In the genomic region with DNA sequence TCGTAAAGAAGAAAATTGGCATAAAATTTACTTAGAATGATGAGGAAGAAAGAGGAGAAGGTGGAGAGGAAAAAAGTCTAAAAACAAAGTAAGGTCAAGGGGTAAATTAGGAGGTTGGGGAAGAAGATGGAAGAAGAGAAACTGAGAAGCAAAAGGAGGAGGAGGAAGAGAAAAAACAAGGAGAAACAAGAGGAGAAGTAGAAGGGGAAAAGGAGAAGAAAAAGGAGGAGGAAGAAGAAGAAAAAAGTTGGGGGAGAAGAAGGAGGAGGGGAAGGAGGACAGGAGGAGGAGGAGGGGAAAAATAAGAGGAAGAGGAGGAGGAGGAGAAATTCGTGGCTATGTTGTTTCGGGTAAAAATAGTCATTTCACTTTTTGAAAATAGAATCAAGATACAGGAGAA, we compare ENCODE assay signal across 33 cellular contexts. TPM values are rescaled to one million over a fixed set of nuclear protein-coding genes. Genes with fewer than 3 reads are reported as not detected.
"Had no signal": no experiment of that assay in that cellular context is flagged by ENCODE, and none has a peak within 500 bp of the region (broad histone marks: within the 10 kb centered on the region; RNA-seq: fewer than 3 reads in every experiment).

No MANE protein-coding gene starts in this region.

- H3K4me1 ChIP-seq: ascending aorta, gastrocnemius medialis, left ventricle myocardium inferior, neural progenitor cell, parathyroid adenoma, psoas muscle, sigmoid colon, transverse colon had no signal

- H3K9ac ChIP-seq: neural progenitor cell, parathyroid adenoma had no signal

- H3K27ac Mint-ChIP-seq: activated CD4-positive, alpha-beta memory T cell treated with anti-CD3 and anti-CD28 coated beads, Interleukin-2, amount 10 ng/mL, durations not matched to agents 7 days and 5 days; activated naive CD4-positive, alpha-beta T cell treated with anti-CD3 and anti-CD28 coated beads, Interleukin-2, amount 50 U/mL, for 72 hours; brain; natural killer cell; neural progenitor cell; stimulated activated naive B cell treated with anti-CD40 and anti-IgM and Interleukin-4, amounts not matched to agents 10 μg/mL and 1 μg/mL and 100 μg/mL, for 72 hours had no signal

- H3K9me3 Mint-ChIP-seq: effector memory CD8-positive, alpha-beta T cell; natural killer cell; neural progenitor cell; T-cell had no signal

- H3K4me1 Mint-ChIP-seq: brain, neural progenitor cell had no signal

- H3K27ac ChIP-seq: ascending aorta, cardiac muscle cell, coronary artery, gastrocnemius medialis, hepatocyte, left ventricle myocardium inferior, neural progenitor cell, parathyroid adenoma, psoas muscle, sigmoid colon, transverse colon, WERI-Rb-1 had no signal

- H3K4me2 ChIP-seq: hepatocyte, neural progenitor cell had no signal

- FAIRE-seq: small intestine had no signal

- H3K79me2 ChIP-seq: hepatocyte, parathyroid adenoma had no signal

- H3K4me3 Mint-ChIP-seq: activated CD4-positive, alpha-beta memory T cell treated with anti-CD3 and anti-CD28 coated beads, Interleukin-2, amount 10 ng/mL, durations not matched to agents 7 days and 5 days; brain; effector memory CD8-positive, alpha-beta T cell; natural killer cell; neural progenitor cell; stimulated activated naive B cell treated with anti-CD40 and anti-IgM and Interleukin-4, amounts not matched to agents 10 μg/mL and 1 μg/mL and 100 μg/mL, for 72 hours; T-cell had no signal

- H2AFZ ChIP-seq: hepatocyte, neural progenitor cell, parathyroid adenoma had no signal

- H3K9me3 ChIP-seq: psoas muscle, sigmoid colon, transverse colon had no signal

- H3K4me3 ChIP-seq: ascending aorta, cardiac muscle cell, coronary artery, gastrocnemius medialis, hepatocyte, left ventricle myocardium inferior, lung, neural progenitor cell, psoas muscle, sigmoid colon, transverse colon had no signal

- H3K36me3 ChIP-seq: ascending aorta, cardiac muscle cell, gastrocnemius medialis, left ventricle myocardium inferior, neural progenitor cell, sigmoid colon, transverse colon, WERI-Rb-1 had no signal

- H3K36me3 Mint-ChIP-seq: activated naive CD4-positive, alpha-beta T cell treated with anti-CD3 and anti-CD28 coated beads, Interleukin-2, amount 50 U/mL, for 72 hours; brain; natural killer cell; neural progenitor cell; stimulated activated naive B cell treated with anti-CD40 and anti-IgM and Interleukin-4, amounts not matched to agents 10 μg/mL and 1 μg/mL and 100 μg/mL, for 72 hours; T-cell had no signal

- H3K27me3 ChIP-seq: ascending aorta, cardiac muscle cell, hepatocyte, neural progenitor cell, transverse colon had no signal

- ATAC-seq: activated CD4-positive, CD25-positive, alpha-beta regulatory T cell treated with anti-CD3 and anti-CD28 coated beads, Interleukin-2, amount 50 U/mL, for 24 hours; activated naive CD4-positive, alpha-beta T cell treated with anti-CD3 and anti-CD28 coated beads, Interleukin-2, amount 50 U/mL, for 72 hours; gastrocnemius medialis; psoas muscle; stimulated activated naive B cell treated with anti-CD40 and anti-IgM and Interleukin-4, amounts not matched to agents 10 μg/mL and 1 μg/mL and 100 μg/mL, for 72 hours had no signal

- H3K27me3 Mint-ChIP-seq: activated CD4-positive, alpha-beta memory T cell treated with anti-CD3 and anti-CD28 coated beads, Interleukin-2, amount 10 ng/mL, durations not matched to agents 7 days and 5 days; effector memory CD8-positive, alpha-beta T cell; stimulated activated naive B cell treated with anti-CD40 and anti-IgM and Interleukin-4, amounts not matched to agents 10 μg/mL and 1 μg/mL and 100 μg/mL, for 72 hours; T-cell had no signal

- DNase-seq: activated CD4-positive, alpha-beta memory T cell treated with anti-CD3 and anti-CD28 coated beads, Interleukin-2, amount 10 ng/mL, durations not matched to agents 7 days and 5 days; activated CD4-positive, alpha-beta T cell treated with anti-CD3 and anti-CD28 coated beads for 48 hours; activated naive CD4-positive, alpha-beta T cell; activated T-cell treated with anti-CD3 and anti-CD28 coated beads for 4 hours; cerebellar nuclear complex; effector memory CD8-positive, alpha-beta T cell; erythroblast; gastrocnemius medialis; left ventricle myocardium inferior; natural killer cell; occipital lobe; psoas muscle; sigmoid colon; small intestine; stimulated activated CD4-positive, alpha-beta T cell treated with anti-CD3 and anti-CD28 coated beads, Interleukin-4, amount 100 ng/mL, for 24 hours; stimulated activated naive B cell treated with anti-CD40 and anti-IgM and Interleukin-4, amounts not matched to agents 10 μg/mL and 1 μg/mL and 100 μg/mL, for 72 hours; T-cell; T-helper 9 cell; transverse colon; WERI-Rb-1 had no signal

RNA-seq across cellular contexts. Expression of a gene that starts 42.4 kb away (rescaled TPM):
- total RNA-seq: cardiac muscle cell had no signal
- polyA plus RNA-seq: cardiac muscle cell had no signal

RNA-seq across cellular contexts. Expression of a gene that starts 48.3 kb away (rescaled TPM):
- total RNA-seq: activated naive CD4-positive, alpha-beta T cell treated with anti-CD3 and anti-CD28 coated beads, Interleukin-2, amount 50 U/mL, for 72 hours; ascending aorta; cardiac muscle cell; mononuclear cell; natural killer cell; occipital lobe had no signal
- polyA plus RNA-seq: cardiac muscle cell had no signal

RNA-seq across cellular contexts. Expression of a gene that starts 58.1 kb away (rescaled TPM):
- total RNA-seq: activated naive CD4-positive, alpha-beta T cell treated with anti-CD3 and anti-CD28 coated beads, Interleukin-2, amount 50 U/mL, for 72 hours; ascending aorta; cardiac muscle cell; gastrocnemius medialis; left ventricle myocardium inferior; occipital lobe; sigmoid colon; temporal lobe; transverse colon; urinary bladder had no signal
- polyA plus RNA-seq: cardiac muscle cell, hepatocyte, psoas muscle had no signal
